26 cellular contexts compared by ENCODE assay signal in the genomic region with DNA sequence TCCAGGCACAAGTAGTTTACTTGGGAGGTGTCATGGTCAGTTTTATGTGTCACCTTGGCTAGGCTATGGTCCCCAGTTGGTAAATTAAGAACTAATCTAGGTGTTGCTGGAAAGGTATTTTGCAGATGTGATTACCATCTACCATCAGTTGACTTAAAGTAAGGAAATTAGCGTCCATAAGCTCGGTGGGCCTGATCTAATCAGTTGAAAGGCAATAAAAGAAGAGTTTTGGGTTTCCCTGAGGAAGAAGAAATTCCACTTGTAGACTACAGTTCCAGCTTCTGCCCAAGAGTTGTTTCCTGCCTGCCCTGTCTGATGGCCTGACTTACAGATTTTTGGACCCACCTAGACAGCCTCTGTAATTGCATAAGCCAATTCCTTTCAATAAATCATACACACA.
"Had no signal": no experiment of that assay in that cellular context is flagged by ENCODE, and none has a peak within 500 bp of the region (broad histone marks: within the 10 kb centered on the region; RNA-seq: fewer than 3 reads in every experiment).

No MANE protein-coding gene starts in this region.

- H3K4me1 Mint-ChIP-seq: endodermal cell had no signal

- H3K27me3 ChIP-seq: colonic mucosa, dorsolateral prefrontal cortex, esophagus muscularis mucosa, esophagus squamous epithelium, gastrocnemius medialis, gastroesophageal sphincter had no signal

- FAIRE-seq: colon, endothelial cell of umbilical vein, frontal cortex had no signal

- H3K9me3 ChIP-seq: colonic mucosa had no signal

- DNase-seq: colonic mucosa; cortex of kidney; dermis blood vessel endothelial cell; dorsolateral prefrontal cortex; effector CD4-positive, alpha-beta T cell; effector CD8-positive, alpha-beta T cell; effector memory CD4-positive, alpha-beta T cell; effector memory CD8-positive, alpha-beta T cell; endodermal cell; erythroblast; esophagus squamous epithelium; foreskin keratinocyte; foreskin melanocyte; gastrocnemius medialis; glutamatergic neuron; heart left ventricle; heart right ventricle had no signal

- H3K27ac Mint-ChIP-seq: dendritic cell treated with granulocyte-macrophage colony-stimulating factor and Interleukin-4, amounts not matched to agents 40 ng/mL and 50 ng/mL, for 4 days; effector memory CD8-positive, alpha-beta T cell; endodermal cell had no signal

- H3K36me3 ChIP-seq: colonic mucosa, esophagus muscularis mucosa, esophagus squamous epithelium, gastrocnemius medialis, gastroesophageal sphincter, heart left ventricle, heart right ventricle had no signal

- H3K4me1 ChIP-seq: colonic mucosa, esophagus squamous epithelium, foreskin keratinocyte, gastrocnemius medialis, gastroesophageal sphincter, heart left ventricle had no signal

- ATAC-seq: effector memory CD8-positive, alpha-beta T cell; esophagus mucosa; foreskin keratinocyte; gastrocnemius medialis; gastroesophageal sphincter had no signal

- H3K27ac ChIP-seq: colonic mucosa, coronary artery, dorsolateral prefrontal cortex, epithelial cell of prostate, esophagus muscularis mucosa, esophagus squamous epithelium, foreskin keratinocyte, gastrocnemius medialis, gastroesophageal sphincter, heart left ventricle, heart right ventricle had no signal

- H3K4me3 ChIP-seq: colonic mucosa, coronary artery, dorsolateral prefrontal cortex, esophagus muscularis mucosa, esophagus squamous epithelium, gastrocnemius medialis, gastroesophageal sphincter, heart left ventricle, heart right ventricle had no signal

- H3K4me3 Mint-ChIP-seq: dendritic cell treated with granulocyte-macrophage colony-stimulating factor and Interleukin-4, amounts not matched to agents 40 ng/mL and 50 ng/mL, for 4 days; effector memory CD8-positive, alpha-beta T cell; endodermal cell had no signal
